11 cellular contexts compared by ENCODE assay signal in genomic region chr18:64966667-64967066, GRCh38.
DNase-seq lines count a peak whose midpoint lies in the region; ATAC-seq and TF ChIP-seq lines count a peak whose summit lies in the region.
"Had no signal": no experiment of that assay in that cellular context is flagged by ENCODE, and none has a peak within 500 bp of the region (broad histone marks: within the 10 kb centered on the region; RNA-seq: fewer than 3 reads in every experiment).

No MANE protein-coding gene starts in this region.

- H3K27me3 ChIP-seq in gastrocnemius medialis = no peaks in the 10 kb centered on the region

- in situ Hi-C loops in gastrocnemius medialis (cut with MboI; ENCODE audit: low sequenced_read_pairs in 4 of 4) = no loop called here

- CTCF ChIA-PET in RWPE1 (lab: Yijun Ruan, JAX) = no interaction called here

- no peaks in the 10 kb centered on the region for H3K4me1 ChIP-seq in gastrocnemius medialis

- no peak for TF ChIP-seq POLR2A in gastrocnemius medialis (IDR thresholded peaks at IDR 0.05)

- TF ChIP-seq CTCF in gastrocnemius medialis (IDR thresholded peaks at IDR 0.05 in 4 of 5, conservative IDR thresholded peaks at IDR 0.05 in 1 of 5) (no peak), RWPE1 (conservative IDR thresholded peaks at IDR 0.05; ENCODE audit: low read depth) (no peak)

- H3K4me3 ChIP-seq in gastrocnemius medialis = no peak overlapping the region

- no peak for ATAC-seq in gastrocnemius medialis
- no peak for ATAC-seq in GM21423 (IDR thresholded peaks at IDR 0.05; ENCODE audit: unreplicated experiment)

- H3K27ac ChIP-seq in gastrocnemius medialis (no peak overlapping the region), RWPE1 (no peak overlapping the region)

- POLR2A ChIA-PET in RWPE1 (lab: Yijun Ruan, JAX; ENCODE audit: low non-redundant PET) = no interaction called here

- intact Hi-C loops in gastrocnemius medialis (cut with DNase I; ENCODE audit: low total_unique reads) = no loop called here

- no peaks in the 10 kb centered on the region for H3K9me3 ChIP-seq in gastrocnemius medialis

- DNase-seq in D341Med (ENCODE audit: low spot score) (peak; percentile 65), NCI-H1694 (lab: John Stamatoyannopoulos, UW) (peak; percentile 67), RPMI8226 (peak; percentile 47), kidney tubule cell (ENCODE audit: low spot score) (peak; percentile 34), gastrocnemius medialis (no peak), HK-2 (ENCODE audit: unreplicated experiment) (no peak), RWPE1 (ENCODE audit: low spot score) (no peak)
- DNase-seq: activated CD4-positive, CD25-positive, alpha-beta regulatory T cell; H7; Karpas-422 had no signal

- no peaks in the 10 kb centered on the region for H3K36me3 ChIP-seq in gastrocnemius medialis

Comparison
In these comparisons a context has a peak if more than half of its experiments do, and no peak if none do; other contexts are left out.
1. DNase-seq: peak in D341Med (single experiment), NCI-H1694 (single experiment), RPMI8226 (single experiment) and kidney tubule cell (single experiment); none in gastrocnemius medialis (0 of 2), HK-2 (single experiment) and RWPE1 (single experiment).